17 cellular contexts compared by ENCODE assay signal in the genomic region with DNA sequence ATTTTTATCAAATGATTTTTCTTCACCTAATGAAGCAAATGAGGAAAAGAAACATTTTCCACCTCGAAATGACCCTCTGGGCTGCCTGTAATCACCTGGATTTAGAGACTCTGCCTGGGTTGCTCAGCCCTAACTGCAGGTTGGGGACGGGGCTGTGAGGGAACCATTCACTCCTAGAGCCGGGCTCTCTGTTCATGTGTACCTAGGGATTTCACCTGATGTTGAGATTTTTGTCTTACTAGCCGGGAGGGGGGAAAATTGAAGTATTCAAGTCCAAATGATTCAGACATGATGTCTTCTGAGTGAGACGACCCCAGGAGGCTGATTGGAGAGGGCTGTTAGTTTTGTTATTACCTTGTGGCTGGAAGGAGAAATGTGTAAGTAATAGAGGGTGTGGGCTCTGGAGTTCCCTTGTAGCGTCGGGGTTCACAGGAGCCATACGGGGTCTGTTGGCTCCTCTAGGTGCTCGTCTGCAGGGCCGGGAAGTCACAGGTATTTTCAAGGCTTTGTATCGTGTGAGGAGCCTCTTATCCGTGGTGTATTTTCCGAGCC. TPM values are rescaled to one million over a fixed set of nuclear protein-coding genes. Genes with fewer than 3 reads are reported as not detected.
DNase-seq lines count a peak whose midpoint lies in the region; ATAC-seq, FAIRE-seq and TF ChIP-seq lines count a peak whose summit lies in the region.
"Had no signal": no experiment of that assay in that cellular context is flagged by ENCODE, and none has a peak within 500 bp of the region (broad histone marks: within the 10 kb centered on the region; RNA-seq: fewer than 3 reads in every experiment).

No MANE protein-coding gene starts in this region.

- FAIRE-seq in GM12878 (lab: Jason Lieb, UNC), result no peak
- FAIRE-seq: G401.6 had no signal

- peaks cover 23% of the 10 kb centered on the region for H3K9me1 ChIP-seq in IMR-90 (ENCODE audit: insufficient read depth, low read length)

- no peak overlapping the region for H3K23ac ChIP-seq in IMR-90 (ENCODE audit: low read depth, low read length)

- H3K4me3 Mint-ChIP-seq in T-helper 2 cell treated with Interferon-gamma antibody and Interleukin-4, amounts not matched to agents 5 μg/mL and 100 μg/mL, for 36 hours, result peak overlapping the region; percentile 80

- H3K9ac ChIP-seq in IMR-90 (ENCODE audit: low read depth, low read length), result no peak overlapping the region
- H3K9ac ChIP-seq in GM12878 (ENCODE audit: control insufficient read depth, insufficient read depth, low read length), result no peak overlapping the region

- no peaks in the 10 kb centered on the region for H3K4me1 ChIP-seq in IMR-90 (ENCODE audit: control insufficient read depth, insufficient read depth, low read length)
- 0 out of 2 replicates have a peak, but pooled peaks cover 7% of the 10 kb centered on the region for H3K4me1 ChIP-seq in GM12878 (ENCODE audit: control insufficient read depth, insufficient read depth, low read length)
- H3K4me1 ChIP-seq in spleen, result peaks cover 4 to 34% (median 18%) of the 10 kb centered on the region in 6 donors
- H3K4me1 ChIP-seq: uterus had no signal

- peaks cover 25% of the 10 kb centered on the region for H3K4me1 Mint-ChIP-seq in T-helper 2 cell treated with Interferon-gamma antibody and Interleukin-4, amounts not matched to agents 5 μg/mL and 100 μg/mL, for 36 hours (ENCODE audit: low read depth)

- H2BK5ac ChIP-seq in IMR-90 (ENCODE audit: low read depth, low read length, poor library complexity, severe bottlenecking), result no peak overlapping the region

- no peak overlapping the region for H4K8ac ChIP-seq in IMR-90 (ENCODE audit: low read depth in 2 of 2, low read length in 2 of 2)

- TF ChIP-seq CTCF in IMR-90 (conservative IDR thresholded peaks at IDR 0.05; ENCODE audit: low read depth, low read length) (no peak), GM12878 (IDR thresholded peaks at IDR 0.05 in 2 of 3, conservative IDR thresholded peaks at IDR 0.05 in 1 of 3; ENCODE audit: control insufficient read depth in 2 of 3, extremely low read depth in 1 of 3, insufficient read depth in 1 of 3, low read depth in 3 of 3, low read length in 3 of 3) (no peak), spleen (IDR thresholded peaks at IDR 0.05 in 8 of 11, conservative IDR thresholded peaks at IDR 0.05 in 3 of 11) (no peak)

- ATAC-seq in IMR-90 (ENCODE audit: low read depth) (no peak), GM12878 (no peak), HG03108 (IDR thresholded peaks at IDR 0.05; ENCODE audit: unreplicated experiment) (no peak)
- ATAC-seq: Right ventricle myocardium inferior had no signal

- peaks cover 28 to 66% of the 10 kb centered on the region in 2 experiments for H3K79me1 ChIP-seq in IMR-90 (ENCODE audit: low read depth in 1 of 2, low read length in 2 of 2)

- RAD21 ChIA-PET in GM12878 (lab: Charles Lee; ENCODE audit: unreplicated experiment), result no interaction called here

- H3K79me2 ChIP-seq in GM12878 (ENCODE audit: control insufficient read depth, insufficient read depth, low read length), result peaks cover 4% of the 10 kb centered on the region

- peak overlapping the region; percentile 96 for H3K27ac Mint-ChIP-seq in T-helper 2 cell treated with Interferon-gamma antibody and Interleukin-4, amounts not matched to agents 5 μg/mL and 100 μg/mL, for 36 hours

- no peaks in the 10 kb centered on the region for H3K9me3 Mint-ChIP-seq in T-helper 2 cell treated with Interferon-gamma antibody and Interleukin-4, amounts not matched to agents 5 μg/mL and 100 μg/mL, for 36 hours

- POLR2A ChIA-PET in IMR-90 (lab: Charles Lee; ENCODE audit: unreplicated experiment), result no interaction called here
- POLR2A ChIA-PET in GM12878 (lab: Charles Lee), result no interaction called here

- H2BK120ac ChIP-seq in IMR-90 (ENCODE audit: low read depth, low read length), result no peak overlapping the region

- no peak for DNase-seq in T-helper 2 cell treated with Interferon-gamma antibody and Interleukin-4, amounts not matched to agents 5 μg/mL and 100 μg/mL, for 36 hours (ENCODE audit: low spot score)
- DNase-seq in T-helper 2 cell, result no peak
- no peak for DNase-seq in IMR-90
- DNase-seq in GM12878 (ENCODE audit: low read depth, low spot score), result no peak
- no peak for DNase-seq in spleen
- DNase-seq in HuH-7.5 (ENCODE audit: low spot score), result no peak
- DNase-seq in NCI-H1092 (lab: John Stamatoyannopoulos, UW), result no peak
- DNase-seq: 8988T, aorta, cortex of kidney, hippocampal formation, retina, uterus had no signal

- H3K4me3 ChIP-seq in IMR-90 (ENCODE audit: insufficient read depth, low read depth, low read length), result no peak overlapping the region
- H3K4me3 ChIP-seq in GM12878, result no peak overlapping the region
- H3K4me3 ChIP-seq in spleen, result no peak overlapping the region
- H3K4me3 ChIP-seq: left lung, uterus had no signal

- H3K36me3 Mint-ChIP-seq in T-helper 2 cell treated with Interferon-gamma antibody and Interleukin-4, amounts not matched to agents 5 μg/mL and 100 μg/mL, for 36 hours (ENCODE audit: low read depth), result peaks cover 48% of the 10 kb centered on the region

- no peak overlapping the region for H2BK15ac ChIP-seq in IMR-90 (ENCODE audit: low read depth, low read length)

- intact Hi-C loops in IMR-90 (cut with micrococcal nuclease), result no loop called here
- intact Hi-C loops in GM12878 (cut with micrococcal nuclease; ENCODE audit: unreplicated experiment), result no loop called here
- intact Hi-C loops in spleen (cut with DNase I; ENCODE audit: low total_unique reads), result no loop called here

- H3K9me3 ChIP-seq in IMR-90 (ENCODE audit: control insufficient read depth, insufficient read depth, low read length) (no peaks in the 10 kb centered on the region), GM12878 (replicated peaks; ENCODE audit: control insufficient read depth, insufficient read depth, low read length) (no peaks in the 10 kb centered on the region), spleen (no peaks in the 10 kb centered on the region)
- H3K9me3 ChIP-seq: left lung, uterus had no signal

- H4K5ac ChIP-seq in IMR-90 (ENCODE audit: low read depth, low read length), result no peak overlapping the region

- BruUV-seq in IMR-90 (replicated peaks; lab: Mats Ljungman, UMichigan) (no TSS peak), GM12878 (replicated peaks; lab: Mats Ljungman, UMichigan) (no TSS peak)

- H3K4me2 ChIP-seq in IMR-90 (ENCODE audit: low read depth, low read length) (no peak overlapping the region), GM12878 (ENCODE audit: control insufficient read depth, insufficient read depth) (0 out of 2 replicates have a peak overlapping the region, but pooled peaks have one; percentile 27)

- no peak overlapping the region for H3K14ac ChIP-seq in IMR-90 (replicated peaks; ENCODE audit: low read depth, low read length)

- H4K20me1 ChIP-seq in IMR-90 (ENCODE audit: insufficient read depth, low read length), result peaks cover 19% of the 10 kb centered on the region
- no peaks in the 10 kb centered on the region for H4K20me1 ChIP-seq in GM12878 (ENCODE audit: control insufficient read depth, insufficient read depth)

- H3K27ac ChIP-seq in IMR-90 (ENCODE audit: insufficient read depth, low read length) (no peak overlapping the region), GM12878 (ENCODE audit: control insufficient read depth, insufficient read depth) (peak overlapping the region; percentile 14), spleen (peak overlapping the region; percentile 55 to 83 (median 67))
- H3K27ac ChIP-seq: left lung, uterus had no signal

- 100% methylated on average over 7 of the region's 13 CpGs; no CpG with 5 or more reads in 1 of the 2 experiments for WGBS in IMR-90 (ENCODE audit: extremely low coverage in 2 of 2, insufficient read length in 1 of 2), 2 experiments
- 30% methylated on average over 13 of the region's 13 CpGs for WGBS in GM12878 (ENCODE audit: insufficient coverage, insufficient replicate concordance, low lambda C conversion rate, missing lambda C conversion rate)
- WGBS in spleen, 5 donors, result 72 to 83% (median 79%) methylated on average over 11 to 13 of the region's 13 CpGs

- no peak overlapping the region for H3K4ac ChIP-seq in IMR-90 (ENCODE audit: low read depth, low read length)

- dilution Hi-C loops in IMR-90 (cut with HindIII; ENCODE audit: low sequenced_read_pairs, unreplicated experiment), result no loop called here

- no peak for TF ChIP-seq EP300 in GM12878 (IDR thresholded peaks at IDR 0.05; ENCODE audit: borderline replicate concordance in 1 of 2, control insufficient read depth in 1 of 2, low read depth in 2 of 2, low read length in 2 of 2)

- H2AK5ac ChIP-seq in IMR-90 (ENCODE audit: low read depth, low read length), result no peak overlapping the region

- in situ Hi-C loops in IMR-90 (cut with MboI; ENCODE audit: low sequenced_read_pairs) (no loop called here), GM12878 (cut with MboI) (no loop called here)

- H3K36me3 ChIP-seq in IMR-90 (ENCODE audit: control insufficient read depth, insufficient read depth, low read length) (peaks cover 41% of the 10 kb centered on the region), GM12878 (ENCODE audit: control insufficient read depth in 2 of 2, insufficient read depth in 2 of 2, low read length in 1 of 2) (peaks cover 34 to 35% of the 10 kb centered on the region in 2 experiments; a peak in 3 of 4 replicates), spleen (peaks cover 0 to 100% (median 46%) of the 10 kb centered on the region in 6 donors)
- H3K36me3 ChIP-seq: uterus had no signal

- H3K27me3 Mint-ChIP-seq in T-helper 2 cell treated with Interferon-gamma antibody and Interleukin-4, amounts not matched to agents 5 μg/mL and 100 μg/mL, for 36 hours (ENCODE audit: low read depth), result no peaks in the 10 kb centered on the region

- CTCF ChIA-PET in IMR-90 (lab: Yijun Ruan, JAX), result interaction anchor here (0.6 kb wide), 1 partner anchor 11 kb away, joined by 6 read pairs; no protein-coding TSS in a partner anchor
- CTCF ChIA-PET in GM12878 (lab: Yijun Ruan, JAX), result no interaction called here

- no peak overlapping the region for H2AFZ ChIP-seq in IMR-90 (replicated peaks; ENCODE audit: low read length, poor library complexity)
- H2AFZ ChIP-seq in GM12878 (ENCODE audit: control insufficient read depth, low read depth, low read length), result no peak overlapping the region

- H3K56ac ChIP-seq in IMR-90 (ENCODE audit: extremely low read depth, insufficient read depth, low read length), result no peak overlapping the region

- TF ChIP-seq RAD21 in IMR-90 (IDR thresholded peaks at IDR 0.05; ENCODE audit: low read length) (no peak), GM12878 (IDR thresholded peaks at IDR 0.05; ENCODE audit: insufficient read depth, low read depth, low read length) (no peak)

- TF ChIP-seq POLR2A in IMR-90 (IDR thresholded peaks at IDR 0.05; ENCODE audit: low read depth, low read length) (no peak), GM12878 (IDR thresholded peaks at IDR 0.05; ENCODE audit: low read depth, low read length) (no peak), spleen (IDR thresholded peaks at IDR 0.05) (no peak)

- no peak overlapping the region for H2BK20ac ChIP-seq in IMR-90 (ENCODE audit: low read depth, low read length)

- no peak overlapping the region for H4K91ac ChIP-seq in IMR-90 (ENCODE audit: insufficient read depth, low read depth, low read length)

- H3K18ac ChIP-seq in IMR-90 (ENCODE audit: low read depth, low read length), result no peak overlapping the region

- peak overlapping the region; percentile 37 for H2AK9ac ChIP-seq in IMR-90 (replicated peaks; ENCODE audit: low read depth, low read length, poor library complexity)

- SMC1A ChIA-PET in GM12878 (lab: Charles Lee; ENCODE audit: uncharacterized antibody, unreplicated experiment), result no interaction called here

- H3K27me3 ChIP-seq in IMR-90 (ENCODE audit: control insufficient read depth, insufficient read depth, low read length), result no peaks in the 10 kb centered on the region
- H3K27me3 ChIP-seq in GM12878 (replicated peaks in 1 of 2; ENCODE audit: control insufficient read depth in 2 of 2, insufficient read depth in 2 of 2, low read length in 1 of 2), result no peaks in the 10 kb centered on the region
- H3K27me3 ChIP-seq in spleen (replicated peaks in 1 of 7), result no peaks in the 10 kb centered on the region
- H3K27me3 ChIP-seq: left lung, uterus had no signal

RNA-seq across cellular contexts. Expression of a gene that starts 42.3 kb away (rescaled TPM):
- 7.0 and 7.8 TPM in 2 replicates for total RNA-seq in IMR-90 (2012; rRNA removed)
- polyA plus RNA-seq in IMR-90 (2012; rRNA removed), result 2.3 and 2.4 TPM in 2 replicates
- polyA plus RNA-seq in IMR-90 (2012; cell fraction: cytosol; rRNA removed), result 2.5 TPM in 2 replicates
- polyA plus RNA-seq in IMR-90 (2012; cell fraction: nucleus; rRNA removed; ENCODE audit: low replicate concordance), result 5.6 and 10.8 TPM in 2 replicates
- total RNA-seq in GM12878 (2013; cell fraction: nucleolus; rRNA removed), result 13.6 and 16.5 TPM in 2 replicates
- total RNA-seq in GM12878 (2014; rRNA removed), result 8.6 and 9.4 TPM in 2 replicates
- total RNA-seq in GM12878 (2014; rRNA removed; fragmentation: Illumina TruSeq; extraction: Trizol), result 0.72 and 1.2 TPM in 2 replicates
- total RNA-seq in GM12878 (2021), result 2.5 and 2.8 TPM in 2 replicates
- polyA plus RNA-seq in GM12878 (2011; ENCODE audit: low read depth), result 1.8 TPM
- polyA plus RNA-seq in GM12878 (2011; rRNA removed), result 2.6 and 5.2 TPM in 2 replicates
- 3.2 and 3.4 TPM in 2 replicates for polyA plus RNA-seq in GM12878 (2011; cell fraction: cytosol; rRNA removed)
- polyA plus RNA-seq in GM12878 (2011; cell fraction: nucleus; rRNA removed), result 14.6 and 18.6 TPM in 2 replicates
- 2.5 and 4.8 TPM in 2 replicates for polyA plus RNA-seq in GM12878 (2012)
- polyA plus RNA-seq in GM12878 (2014; fragmentation: Illumina TruSeq; extraction: Trizol), result 2.1 TPM in 2 replicates
- polyA plus RNA-seq in GM12878 (2014; fragmentation: Nextera tagmentation; extraction: Ambion mirVana), result under 1 TPM; 0.03 to 0.09 TPM
- 4.2 and 5.5 TPM in 2 replicates for polyA plus RNA-seq in GM12878 (2014; rRNA removed)
- 1 to 10 TPM; 1.8 to 1.9 TPM for polyA plus RNA-seq in GM12878 (2016; fragmentation: Nextera tagmentation; extraction: Ambion mirVana)
- polyA minus RNA-seq in GM12878 (2011; rRNA and poly(A)+ RNA removed), result 0.59 and 2.9 TPM in 2 replicates
- polyA minus RNA-seq in GM12878 (2011; cell fraction: cytosol; rRNA and poly(A)+ RNA removed), result 0.73 and 1.6 TPM in 2 replicates
- 8.2 and 13.1 TPM in 2 replicates for polyA minus RNA-seq in GM12878 (2011; cell fraction: nucleus; rRNA and poly(A)+ RNA removed)
- 10 to 100 TPM in 4 of 7 donors, 1 to 10 TPM in 3; 6.1 to 13.4 (median 10.4) TPM for total RNA-seq in spleen
- 10 to 100 TPM in 2 of 3 donors, 1 to 10 TPM in 1; 4.8 to 17.4 (median 11.2) TPM for polyA plus RNA-seq in spleen

RNA-seq across cellular contexts. Expression of a gene that starts 52.8 kb away (rescaled TPM):
- 18.1 and 18.3 TPM in 2 replicates for total RNA-seq in IMR-90 (2012; rRNA removed)
- polyA plus RNA-seq in IMR-90 (2012; rRNA removed), result 17.8 and 18.3 TPM in 2 replicates
- 7.7 and 8.1 TPM in 2 replicates for polyA plus RNA-seq in IMR-90 (2012; cell fraction: cytosol; rRNA removed)
- polyA plus RNA-seq in IMR-90 (2012; cell fraction: nucleus; rRNA removed; ENCODE audit: low replicate concordance), result 46.4 and 51.4 TPM in 2 replicates
- 156 and 162 TPM in 2 replicates for total RNA-seq in GM12878 (2013; cell fraction: nucleolus; rRNA removed)
- 31.0 and 40.9 TPM in 2 replicates for total RNA-seq in GM12878 (2014; rRNA removed)
- total RNA-seq in GM12878 (2014; rRNA removed; fragmentation: Illumina TruSeq; extraction: Trizol), result 27.5 and 28.9 TPM in 2 replicates
- 34.4 and 39.6 TPM in 2 replicates for total RNA-seq in GM12878 (2021)
- polyA plus RNA-seq in GM12878 (2011; ENCODE audit: low read depth), result 12.1 TPM
- polyA plus RNA-seq in GM12878 (2011; rRNA removed), result 24.5 and 38.7 TPM in 2 replicates
- 28.0 and 29.3 TPM in 2 replicates for polyA plus RNA-seq in GM12878 (2011; cell fraction: cytosol; rRNA removed)
- polyA plus RNA-seq in GM12878 (2011; cell fraction: nucleus; rRNA removed), result 85.3 and 93.6 TPM in 2 replicates
- 15.4 and 19.3 TPM in 2 replicates for polyA plus RNA-seq in GM12878 (2012)
- 33.9 and 34.8 TPM in 2 replicates for polyA plus RNA-seq in GM12878 (2014; fragmentation: Illumina TruSeq; extraction: Trizol)
- polyA plus RNA-seq in GM12878 (2014; fragmentation: Nextera tagmentation; extraction: Ambion mirVana), result 1 to 10 TPM; 1.1 to 2.5 TPM
- 27.5 and 28.4 TPM in 2 replicates for polyA plus RNA-seq in GM12878 (2014; rRNA removed)
- 10 to 100 TPM in 1 of 2 experiments, 1 to 10 TPM in 1; 5.9 to 14.3 TPM for polyA plus RNA-seq in GM12878 (2016; fragmentation: Nextera tagmentation; extraction: Ambion mirVana)
- polyA minus RNA-seq in GM12878 (2011; rRNA and poly(A)+ RNA removed), result 35.3 and 39.6 TPM in 2 replicates
- polyA minus RNA-seq in GM12878 (2011; cell fraction: cytosol; rRNA and poly(A)+ RNA removed), result 18.2 and 19.4 TPM in 2 replicates
- polyA minus RNA-seq in GM12878 (2011; cell fraction: nucleus; rRNA and poly(A)+ RNA removed), result 28.7 and 56.4 TPM in 2 replicates
- 10 to 100 TPM; 62.2 to 83.2 (median 67.1) TPM for total RNA-seq in spleen
- 10 to 100 TPM in 1 of 3 donors, 1 to 10 TPM in 2; 6.0 to 10.4 (median 6.3) TPM for polyA plus RNA-seq in spleen
